In the genomic region with DNA sequence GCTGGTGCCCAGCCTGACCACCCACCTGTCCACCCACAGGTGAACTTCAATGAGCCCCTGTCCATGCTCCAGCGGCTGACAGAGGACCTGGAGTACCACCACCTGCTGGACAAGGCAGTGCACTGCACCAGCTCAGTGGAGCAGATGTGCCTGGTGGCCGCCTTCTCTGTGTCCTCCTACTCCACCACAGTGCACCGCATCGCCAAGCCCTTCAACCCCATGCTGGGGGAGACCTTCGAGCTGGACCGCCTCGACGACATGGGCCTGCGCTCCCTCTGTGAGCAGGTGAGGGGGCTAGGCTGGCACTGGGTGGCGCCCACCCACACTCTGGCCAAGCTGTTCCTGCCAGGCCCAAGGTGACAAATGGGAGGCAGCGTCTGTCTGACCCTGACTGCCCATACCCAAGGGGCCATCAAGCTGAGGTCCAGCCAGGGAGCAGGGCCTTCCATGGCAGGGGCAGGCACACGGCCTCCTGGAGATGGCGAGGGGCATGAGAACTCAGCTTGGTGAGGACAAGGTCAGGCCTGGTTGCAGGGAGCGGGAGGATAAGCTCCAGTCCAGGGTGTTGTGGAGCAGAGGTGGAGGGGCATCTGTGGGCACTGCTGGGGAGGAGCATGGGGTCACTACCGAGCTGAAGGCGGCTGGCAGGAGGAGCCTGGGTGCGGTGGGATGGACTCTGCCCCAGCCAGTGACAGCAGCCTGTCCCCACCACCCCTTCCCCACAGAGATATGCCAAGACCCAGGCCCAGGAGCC, we compare ENCODE assay signal across 10 cellular contexts.
DNase-seq lines count a peak whose midpoint lies in the region; ATAC-seq and TF ChIP-seq lines count a peak whose summit lies in the region.
"Had no signal": no experiment of that assay in that cellular context is flagged by ENCODE, and none has a peak within 500 bp of the region (broad histone marks: within the 10 kb centered on the region; RNA-seq: fewer than 3 reads in every experiment).

No MANE protein-coding gene starts in this region.

- CTCF ChIA-PET in activated naive CD4-positive, alpha-beta T cell treated with anti-CD3 and anti-CD28 coated beads for 36 hours (lab: Charles Lee), result interaction anchor here (0.6 to 2.4 kb wide), 4 partner anchors 20 to 192 kb away, joined by 3 to 15 read pairs (median 3); no protein-coding TSS in a partner anchor

- peak; percentile 70 for TF ChIP-seq CTCF in MM.1S (IDR thresholded peaks at IDR 0.05; ENCODE audit: low read length)

- H3K4me1 Mint-ChIP-seq in activated naive CD4-positive, alpha-beta T cell treated with anti-CD3 and anti-CD28 coated beads for 36 hours (ENCODE audit: low read depth), result peaks cover 33% of the 10 kb centered on the region

- intact Hi-C loops in activated naive CD4-positive, alpha-beta T cell treated with anti-CD3 and anti-CD28 coated beads for 36 hours (cut with micrococcal nuclease), result no loop called here
- intact Hi-C loops in left cardiac atrium (cut with DNase I), result no loop called here

- H3K36me3 Mint-ChIP-seq in activated naive CD4-positive, alpha-beta T cell treated with anti-CD3 and anti-CD28 coated beads for 36 hours (ENCODE audit: low read depth), result no peaks in the 10 kb centered on the region

- H3K4me3 Mint-ChIP-seq in activated naive CD4-positive, alpha-beta T cell treated with anti-CD3 and anti-CD28 coated beads for 36 hours, result no peak overlapping the region
- H3K4me3 Mint-ChIP-seq: naive B cell had no signal

- H3K79me2 ChIP-seq in MM.1S (ENCODE audit: low read length), result no peaks in the 10 kb centered on the region

- no peaks in the 10 kb centered on the region for H4K20me1 ChIP-seq in MM.1S (ENCODE audit: insufficient read depth, low read length)

- H3K9me3 Mint-ChIP-seq in activated naive CD4-positive, alpha-beta T cell treated with anti-CD3 and anti-CD28 coated beads for 36 hours, result no peaks in the 10 kb centered on the region
- H3K9me3 Mint-ChIP-seq: naive B cell had no signal

- H3F3A ChIP-seq in MM.1S (ENCODE audit: insufficient read depth, low read length), result no peaks in the 10 kb centered on the region

- H3K27ac ChIP-seq in MM.1S (ENCODE audit: low read length), result no peak overlapping the region
- H3K27ac ChIP-seq: SJCRH30 had no signal

- no peak overlapping the region for H3K27ac Mint-ChIP-seq in activated naive CD4-positive, alpha-beta T cell treated with anti-CD3 and anti-CD28 coated beads for 36 hours

- H3K4me3 ChIP-seq in MM.1S (ENCODE audit: low read length), result no peak overlapping the region
- H3K4me3 ChIP-seq: SJCRH30 had no signal

- no peak overlapping the region for H2AFZ ChIP-seq in MM.1S (ENCODE audit: low read length)

- H3K4me2 ChIP-seq in MM.1S (ENCODE audit: low read depth, low read length), result no peak overlapping the region

- no peaks in the 10 kb centered on the region for H3K9me2 ChIP-seq in MM.1S (replicated peaks; ENCODE audit: insufficient read depth, low read length)

- DNase-seq in ELR (ENCODE audit: low read depth) (peak; percentile 51), MM.1S (peak; percentile 12), left cardiac atrium (no peak)
- DNase-seq in activated naive CD4-positive, alpha-beta T cell treated with anti-CD3 and anti-CD28 coated beads for 36 hours, result peak; percentile 45
- DNase-seq in stimulated activated CD4-positive, alpha-beta T cell treated with anti-CD3 and anti-CD28 coated beads, Interleukin-12 subunit alpha, Interleukin-12 subunit beta, amount 100 ng/mL, for 48 hours (ENCODE audit: low read depth in 2 of 3, low spot score in 1 of 3), result peak in 2 of 3 donors; percentile 13 to 16
- DNase-seq: naive B cell had no signal

- no peak overlapping the region for H3K9ac ChIP-seq in MM.1S (ENCODE audit: low read length)

- H3K27me3 ChIP-seq in MM.1S (replicated peaks; ENCODE audit: insufficient read depth, low read length), result no peaks in the 10 kb centered on the region
- H3K27me3 ChIP-seq: SJCRH30 had no signal

- H3K36me3 ChIP-seq in MM.1S (replicated peaks; ENCODE audit: insufficient read depth, low read length), result no peaks in the 10 kb centered on the region
- H3K36me3 ChIP-seq: SJCRH30 had no signal

- no peaks in the 10 kb centered on the region for H3K27me3 Mint-ChIP-seq in activated naive CD4-positive, alpha-beta T cell treated with anti-CD3 and anti-CD28 coated beads for 36 hours (ENCODE audit: low read depth)
- H3K27me3 Mint-ChIP-seq: naive B cell had no signal

- no peaks in the 10 kb centered on the region for H3K9me3 ChIP-seq in MM.1S (replicated peaks; ENCODE audit: insufficient read depth, low read length)
- H3K9me3 ChIP-seq: SJCRH30 had no signal

- ATAC-seq in left cardiac atrium (peak; percentile 39 to 53), GM19023 (IDR thresholded peaks at IDR 0.05; ENCODE audit: unreplicated experiment) (no peak), GM21619 (IDR thresholded peaks at IDR 0.05; ENCODE audit: unreplicated experiment) (no peak), GM21515 (IDR thresholded peaks at IDR 0.05; ENCODE audit: unreplicated experiment) (no peak)

- H3K4me1 ChIP-seq in MM.1S (ENCODE audit: low read length), result no peaks in the 10 kb centered on the region
- H3K4me1 ChIP-seq: SJCRH30 had no signal

Comparison
In these comparisons a context has a peak if more than half of its experiments do, and no peak if none do; other contexts are left out.
1. ATAC-seq: peak in left cardiac atrium (2 of 2); none in GM19023 (single experiment), GM21619 (single experiment) and GM21515 (single experiment).